ENCODE assay signal across 21 cellular contexts in the genomic region with DNA sequence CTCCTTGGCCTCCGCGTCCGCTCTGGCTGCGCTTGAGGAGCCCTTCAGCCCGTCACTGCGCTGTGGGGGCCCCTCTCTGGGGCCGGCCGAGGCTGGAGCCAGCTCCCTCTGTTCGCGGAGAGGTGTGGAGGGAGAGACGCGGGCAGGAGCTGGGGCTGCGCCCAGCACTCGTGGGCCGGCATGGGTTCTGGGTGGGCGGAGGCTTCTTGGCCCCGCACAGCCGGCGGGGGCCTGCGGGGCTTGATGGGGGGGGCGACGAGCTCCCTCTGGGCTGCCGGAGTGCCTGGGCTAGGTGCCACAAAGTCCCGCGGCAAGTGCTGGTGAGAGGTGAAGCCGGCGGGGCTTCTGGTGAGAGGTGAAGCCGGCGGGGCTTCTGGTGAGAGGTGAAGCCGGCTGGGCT.
DNase-seq lines count a peak whose midpoint lies in the region; ATAC-seq, FAIRE-seq and TF ChIP-seq lines count a peak whose summit lies in the region.
"Had no signal": no experiment of that assay in that cellular context is flagged by ENCODE, and none has a peak within 500 bp of the region (broad histone marks: within the 10 kb centered on the region; RNA-seq: fewer than 3 reads in every experiment).

No MANE protein-coding gene starts in this region.

- H3K27ac ChIP-seq in mesendoderm (ENCODE audit: low read depth, low read length) = no peak overlapping the region
- H3K27ac ChIP-seq in HepG2 (ENCODE audit: extremely low read length, insufficient read depth, low read length) = no peak overlapping the region
- H3K27ac ChIP-seq: 22Rv1 had no signal

- POLR2A ChIA-PET in HepG2 (lab: Yijun Ruan, JAX) = no interaction called here

- TF ChIP-seq EP300 in HepG2 (IDR thresholded peaks at IDR 0.05; ENCODE audit: low read depth in 2 of 2, low read length in 2 of 2) = no peak
- TF ChIP-seq EP300 in HepG2 (CRISPR knock-in tag; IDR thresholded peaks at IDR 0.05; ENCODE audit: borderline replicate concordance) = no peak

- H4K20me1 ChIP-seq in HepG2 (ENCODE audit: insufficient read depth, low read length) = no peaks in the 10 kb centered on the region

- H3K36me3 ChIP-seq in mesendoderm (ENCODE audit: control insufficient read depth, insufficient read depth, low read length) (no peaks in the 10 kb centered on the region), HepG2 (replicated peaks in 1 of 2; ENCODE audit: control insufficient read depth in 1 of 2, insufficient read depth in 2 of 2, low read length in 2 of 2) (no peaks in the 10 kb centered on the region)

- no peaks in the 10 kb centered on the region for H3K27me3 Mint-ChIP-seq in chondrocyte (ENCODE audit: low read depth)
- H3K27me3 Mint-ChIP-seq: IgD-negative memory B cell had no signal

- H3K9me3 Mint-ChIP-seq in chondrocyte (ENCODE audit: low read depth) = no peaks in the 10 kb centered on the region
- H3K9me3 Mint-ChIP-seq: CD8-positive, alpha-beta T cell had no signal

- no peak for TF ChIP-seq RAD21 in HepG2 (CRISPR knock-in tag; IDR thresholded peaks at IDR 0.05)

- H4K8ac ChIP-seq in mesendoderm (ENCODE audit: low read depth, low read length) = no peak overlapping the region

- H3K27me3 ChIP-seq in mesendoderm (ENCODE audit: insufficient read depth, low read length, poor library complexity) = no peaks in the 10 kb centered on the region
- H3K27me3 ChIP-seq in HepG2 (ENCODE audit: control insufficient read depth in 1 of 2, insufficient read depth in 2 of 2, low read length in 2 of 2) = no peaks in the 10 kb centered on the region

- CTCF ChIA-PET in HepG2 (lab: Yijun Ruan, JAX; ENCODE audit: low intra/inter-chr PET ratio, low total read pairs) = no interaction called here

- DNase-seq in left ventricle myocardium superior (peak; percentile 25), Right ventricle myocardium inferior (ENCODE audit: missing footprints) (no peak), chondrocyte (ENCODE audit: low spot score) (peak; percentile 75), mesendoderm (peak; percentile 11), HepG2 (ENCODE audit: low spot score) (no peak), NCI-H1092 (lab: John Stamatoyannopoulos, UW) (no peak), H54 (ENCODE audit: insufficient read length, low spot score) (no peak)
- DNase-seq: CD8-positive, alpha-beta T cell; COR-L47; DMS153; DMS79 treated with DMSO at 0.1 percent for 48 hours; EL; GDM1; GOT3; KG1 had no signal

- no peak overlapping the region for H2BK5ac ChIP-seq in mesendoderm (ENCODE audit: low read length)

- no peak overlapping the region for H2AFZ ChIP-seq in HepG2 (ENCODE audit: low read length)

- TF ChIP-seq CTCF in chondrocyte (IDR thresholded peaks at IDR 0.05) (no peak), HepG2 (CRISPR knock-in tag; IDR thresholded peaks at IDR 0.05) (no peak)

- H2BK120ac ChIP-seq in mesendoderm (ENCODE audit: low read depth, low read length) = no peak overlapping the region

- no peak overlapping the region for H3K27ac Mint-ChIP-seq in chondrocyte (ENCODE audit: unreplicated experiment)
- H3K27ac Mint-ChIP-seq: CD14-positive monocyte; CD8-positive, alpha-beta T cell; IgD-negative memory B cell had no signal

- TF ChIP-seq POLR2A in HepG2 (IDR thresholded peaks at IDR 0.05; ENCODE audit: insufficient read depth in 1 of 2, low read depth in 2 of 2, low read length in 2 of 2) = no peak
- TF ChIP-seq POLR2A in H54 (IDR thresholded peaks at IDR 0.05; ENCODE audit: low read depth, low read length) = no peak

- H3K4me1 Mint-ChIP-seq in chondrocyte (ENCODE audit: low read depth) = peaks cover 9% of the 10 kb centered on the region
- H3K4me1 Mint-ChIP-seq: CD14-positive monocyte, IgD-negative memory B cell had no signal

- H3K4me3 ChIP-seq in mesendoderm (ENCODE audit: low read length) (no peak overlapping the region), HepG2 (replicated peaks in 1 of 3; ENCODE audit: insufficient read depth in 1 of 3, low read depth in 2 of 3, low read length in 3 of 3) (no peak overlapping the region)

- no peak overlapping the region for H3K56ac ChIP-seq in mesendoderm (ENCODE audit: low read length)

- BruUV-seq in HepG2 (replicated peaks; lab: Mats Ljungman, UMichigan) = no TSS peak

- H3K9ac ChIP-seq in mesendoderm (ENCODE audit: low read length) (no peak overlapping the region), HepG2 (ENCODE audit: insufficient read depth, low read depth, low read length) (no peak overlapping the region)

- H3K4me2 ChIP-seq in mesendoderm (ENCODE audit: low read length) = no peak overlapping the region
- no peak overlapping the region for H3K4me2 ChIP-seq in HepG2 (ENCODE audit: low read depth, low read length)

- in situ Hi-C loops in HepG2 (cut with HindIII; ENCODE audit: extremely low pct_ligation_motif_present, low pct_unique_long_range_greater_than_20kb) = no loop called here

- H3K18ac ChIP-seq in mesendoderm (ENCODE audit: low read length) = no peak overlapping the region

- H3K4ac ChIP-seq in mesendoderm (ENCODE audit: low read depth, low read length) = no peak overlapping the region

- H3K36me3 Mint-ChIP-seq in chondrocyte (ENCODE audit: low read depth) = peaks cover 13% of the 10 kb centered on the region
- H3K36me3 Mint-ChIP-seq: CD8-positive, alpha-beta T cell; IgD-negative memory B cell had no signal

- WGBS in mesendoderm (ENCODE audit: extremely low coverage, insufficient coverage, low lambda C conversion rate) = no CpG with 5 or more reads among the region's 30 CpGs
- 91% methylated on average over 10 of the region's 30 CpGs for WGBS in HepG2 (ENCODE audit: low lambda C conversion rate)

- no peak overlapping the region for H3K4me3 Mint-ChIP-seq in chondrocyte (ENCODE audit: unreplicated experiment)
- H3K4me3 Mint-ChIP-seq: CD14-positive monocyte; CD8-positive, alpha-beta T cell; IgD-negative memory B cell had no signal

- intact Hi-C loops in left ventricle myocardium superior (cut with micrococcal nuclease) = no loop called here
- intact Hi-C loops in Right ventricle myocardium inferior (cut with DNase I) = no loop called here
- intact Hi-C loops in HepG2 (cut with micrococcal nuclease; ENCODE audit: unreplicated experiment) = no loop called here

- no peak for FAIRE-seq in HepG2 (lab: Jason Lieb, UNC)
- FAIRE-seq in H54 (lab: Jason Lieb, UNC) = no peak
- FAIRE-seq: D721Med had no signal

- H3K4me1 ChIP-seq in mesendoderm (ENCODE audit: control insufficient read depth, low read depth, low read length) (no peaks in the 10 kb centered on the region), HepG2 (ENCODE audit: insufficient read depth, low read length) (peaks cover 18% of the 10 kb centered on the region)

- no peak overlapping the region for H2AK5ac ChIP-seq in mesendoderm (ENCODE audit: low read length)

- H3K79me2 ChIP-seq in mesendoderm (ENCODE audit: control insufficient read depth, insufficient read depth, low read length) = no peaks in the 10 kb centered on the region
- H3K79me2 ChIP-seq in HepG2 (ENCODE audit: insufficient read depth, low read length) = no peaks in the 10 kb centered on the region

- no peak overlapping the region for H2BK15ac ChIP-seq in mesendoderm (replicated peaks; ENCODE audit: low read depth)

- H4K5ac ChIP-seq in mesendoderm (ENCODE audit: low read length) = no peak overlapping the region

- ATAC-seq in left ventricle myocardium superior = no peak
- no peak for ATAC-seq in Right ventricle myocardium inferior
- ATAC-seq in HepG2 = no peak
- ATAC-seq in GM19397 (IDR thresholded peaks at IDR 0.05; ENCODE audit: unreplicated experiment) = no peak
- ATAC-seq: CD8-positive, alpha-beta T cell; HCT116 had no signal

- H3K23ac ChIP-seq in mesendoderm (ENCODE audit: low read length) = no peak overlapping the region

- H3K79me1 ChIP-seq in mesendoderm (ENCODE audit: low read length) = no peaks in the 10 kb centered on the region

- H3K9me3 ChIP-seq in HepG2 (ENCODE audit: low read length) = no peaks in the 10 kb centered on the region

TF ChIP-seq in HepG2, 621 proteins besides CTCF, POLR2A, EP300 and RAD21 (continues in another document):
- no peak for TF ChIP-seq HNF4G (IDR thresholded peaks at IDR 0.05; ENCODE audit: borderline replicate concordance, low read depth, low read length)
- TF ChIP-seq HNF4G (CRISPR knock-in tag; IDR thresholded peaks at IDR 0.05; ENCODE audit: borderline replicate concordance, low read depth) = no peak
- no peak for TF ChIP-seq NCOA1 (CRISPR knock-in tag; IDR thresholded peaks at IDR 0.05)
- no peak for TF ChIP-seq ZZZ3 (CRISPR knock-in tag; IDR thresholded peaks at IDR 0.05; ENCODE audit: borderline replicate concordance)
- no peak for TF ChIP-seq ZFP62 (CRISPR knock-in tag; IDR thresholded peaks at IDR 0.05)
- no peak for TF ChIP-seq ZNF746 (CRISPR knock-in tag; IDR thresholded peaks at IDR 0.05)
- TF ChIP-seq SNAPC5 (CRISPR knock-in tag; IDR thresholded peaks at IDR 0.05; ENCODE audit: borderline replicate concordance) = no peak
- no peak for TF ChIP-seq ZSCAN20 (CRISPR knock-in tag; IDR thresholded peaks at IDR 0.05; ENCODE audit: borderline replicate concordance)

Comparison
In these comparisons a context has a peak if more than half of its experiments do, and no peak if none do; other contexts are left out.
1. DNase-seq: peak in left ventricle myocardium superior (single experiment), chondrocyte (single experiment) and mesendoderm (single experiment); none in Right ventricle myocardium inferior (single experiment), HepG2 (single experiment), NCI-H1092 (single experiment) and H54 (single experiment).